ENCODE assay signal across 9 cellular contexts in genomic region chr10:95230677-95231586, GRCh38. TPM values are rescaled to one million over a fixed set of nuclear protein-coding genes. Genes with fewer than 3 reads are reported as not detected.
DNase-seq lines count a peak whose midpoint lies in the region; ATAC-seq, FAIRE-seq and TF ChIP-seq lines count a peak whose summit lies in the region.
"Not testable (repeated sequence)": the region's sequence is repeated elsewhere in the genome, so short reads cannot be mapped to it uniquely, and the experiment has no call there.
"Had no signal": no experiment of that assay in that cellular context is flagged by ENCODE, and none has a peak within 500 bp of the region (broad histone marks: within the 10 kb centered on the region; RNA-seq: fewer than 3 reads in every experiment).

No MANE protein-coding gene starts in this region.

- CTCF ChIA-PET in activated naive CD4-positive, alpha-beta T cell treated with anti-CD3 and anti-CD28 coated beads, Interleukin-2, amount 10 ng/mL, durations not matched to agents 7 days and 5 days (lab: Charles Lee): not testable (repeated sequence)
- CTCF ChIA-PET in endothelial cell of umbilical vein (lab: Charles Lee): interaction anchor here (0.7 to 1.9 kb wide), 3 partner anchors 12 to 133 kb away, joined by 4 to 6 read pairs (median 6); no protein-coding TSS in a partner anchor

- H3K4me2 ChIP-seq in endothelial cell of umbilical vein (ENCODE audit: insufficient read depth, low read length): peak overlapping the region; percentile 20

- not testable (repeated sequence) for H3K9me1 ChIP-seq in endothelial cell of umbilical vein (replicated peaks; ENCODE audit: control insufficient read depth, extremely low read depth, insufficient read depth, low read length)

- H4K20me1 ChIP-seq in endothelial cell of umbilical vein (replicated peaks; ENCODE audit: control insufficient read depth, extremely low read depth, insufficient read depth, low read length): not testable (repeated sequence)

- intact Hi-C loops in endothelial cell of umbilical vein (cut with micrococcal nuclease): loop anchor here (1.0 kb wide), 1 partner anchor 48 kb away; no protein-coding TSS in a partner anchor
- intact Hi-C loops in left lung (cut with DNase I): not testable (repeated sequence)

- H3K4me1 ChIP-seq in endothelial cell of umbilical vein (ENCODE audit: control insufficient read depth, extremely low read depth, insufficient read depth, low read length): peaks cover 14% of the 10 kb centered on the region
- H3K4me1 ChIP-seq in left lung: not testable (repeated sequence)
- peaks cover 11% of the 10 kb centered on the region for H3K4me1 ChIP-seq in stomach smooth muscle (ENCODE audit: control insufficient read depth, insufficient read depth, low read length)

- TSS peak; percentile 64 for BruUV-seq in endothelial cell of umbilical vein (replicated peaks; lab: Mats Ljungman, UMichigan)

- not testable (repeated sequence) for H3K9ac ChIP-seq in endothelial cell of umbilical vein (replicated peaks; ENCODE audit: extremely low read depth, insufficient read depth, low read length)
- peak overlapping the region; percentile 42 to 47 for H3K9ac ChIP-seq in stomach smooth muscle (ENCODE audit: low read length in 2 of 2)

- FAIRE-seq in endothelial cell of umbilical vein (lab: Jason Lieb, UNC): not testable (repeated sequence)

- peak; percentile 64 for DNase-seq in GM10266 (ENCODE audit: extremely low spot score)
- peak in 1 of 3 donors; percentile 10 for DNase-seq in T-helper 17 cell
- DNase-seq in activated naive CD4-positive, alpha-beta T cell treated with anti-CD3 and anti-CD28 coated beads, Interleukin-2, amount 10 ng/mL, durations not matched to agents 7 days and 5 days: peak; percentile 53
- peak; percentile 41 for DNase-seq in endothelial cell of umbilical vein (ENCODE audit: low read depth, low spot score)
- peak in 1 of 2 donors; percentile 84 for DNase-seq in left lung
- not testable (repeated sequence) for DNase-seq in retinal pigment epithelial cell (ENCODE audit: low read depth)

- not testable (repeated sequence) for H3K79me2 ChIP-seq in endothelial cell of umbilical vein (ENCODE audit: control insufficient read depth, insufficient read depth, low read length)

- POLR2A ChIA-PET in endothelial cell of umbilical vein (lab: Charles Lee): not testable (repeated sequence)

- peak overlapping the region; percentile 24 for H2AFZ ChIP-seq in endothelial cell of umbilical vein (ENCODE audit: low read depth, low read length)

- dilution Hi-C loops in endothelial cell of umbilical vein (cut with MboI; ENCODE audit: extremely low pct_ligation_motif_present, low sequenced_read_pairs): not testable (repeated sequence)

- H3K4me1 Mint-ChIP-seq in T-helper 17 cell: not testable (repeated sequence)
- H3K4me1 Mint-ChIP-seq in activated naive CD4-positive, alpha-beta T cell treated with anti-CD3 and anti-CD28 coated beads, Interleukin-2, amount 10 ng/mL, durations not matched to agents 7 days and 5 days: peaks cover 20% of the 10 kb centered on the region

- not testable (repeated sequence) for TF ChIP-seq POLR2A in endothelial cell of umbilical vein (IDR thresholded peaks at IDR 0.05; ENCODE audit: low read depth, low read length)

- H3K36me3 Mint-ChIP-seq in T-helper 17 cell (ENCODE audit: low read depth); activated naive CD4-positive, alpha-beta T cell treated with anti-CD3 and anti-CD28 coated beads, Interleukin-2, amount 10 ng/mL, durations not matched to agents 7 days and 5 days: not testable (repeated sequence)

- peak overlapping the region; percentile 26 for H3K27ac ChIP-seq in endothelial cell of umbilical vein (ENCODE audit: insufficient read depth, low read depth, low read length)
- H3K27ac ChIP-seq in left lung; stomach smooth muscle (ENCODE audit: low read length): not testable (repeated sequence)

- not testable (repeated sequence) for H3K9me3 ChIP-seq in T-helper 17 cell (ENCODE audit: control insufficient read depth, low read length, poor library complexity, severe bottlenecking); endothelial cell of umbilical vein (replicated peaks; ENCODE audit: control insufficient read depth, insufficient read depth, low read length); left lung; stomach smooth muscle (ENCODE audit: control insufficient read depth in 2 of 2, low read length in 2 of 2)

- H3K9me3 Mint-ChIP-seq in activated naive CD4-positive, alpha-beta T cell treated with anti-CD3 and anti-CD28 coated beads, Interleukin-2, amount 10 ng/mL, durations not matched to agents 7 days and 5 days: not testable (repeated sequence)

- H3K36me3 ChIP-seq in endothelial cell of umbilical vein (ENCODE audit: control insufficient read depth in 2 of 2, extremely low read depth in 1 of 2, insufficient read depth in 2 of 2, low read length in 2 of 2); stomach smooth muscle (ENCODE audit: control insufficient read depth in 2 of 2, insufficient read depth in 2 of 2, low read length in 2 of 2): not testable (repeated sequence)
- peaks cover 0 to 30% of the 10 kb centered on the region in 2 donors for H3K36me3 ChIP-seq in left lung

- H3K27me3 ChIP-seq in endothelial cell of umbilical vein (ENCODE audit: control insufficient read depth in 2 of 2, insufficient read depth in 2 of 2, low read length in 2 of 2); left lung; stomach smooth muscle (ENCODE audit: control insufficient read depth in 1 of 2, insufficient read depth in 2 of 2, low read length in 2 of 2): not testable (repeated sequence)

- TF ChIP-seq CTCF in GM10266 (IDR thresholded peaks at IDR 0.05; ENCODE audit: control insufficient read depth, insufficient read depth, low read depth, missing control alignments): peak; percentile 24
- TF ChIP-seq CTCF in endothelial cell of umbilical vein (IDR thresholded peaks at IDR 0.05; ENCODE audit: extremely low read depth in 1 of 2, insufficient read depth in 1 of 2, low read depth in 1 of 2, low read length in 2 of 2); left lung (IDR thresholded peaks at IDR 0.05); retinal pigment epithelial cell (conservative IDR thresholded peaks at IDR 0.05; ENCODE audit: low read depth, low read length): not testable (repeated sequence)

- peak overlapping the region; percentile 76 for H3K4me3 Mint-ChIP-seq in T-helper 17 cell
- peak overlapping the region; percentile 72 for H3K4me3 Mint-ChIP-seq in activated naive CD4-positive, alpha-beta T cell treated with anti-CD3 and anti-CD28 coated beads, Interleukin-2, amount 10 ng/mL, durations not matched to agents 7 days and 5 days

- peaks cover 10% of the 10 kb centered on the region for H3K27me3 Mint-ChIP-seq in T-helper 17 cell
- H3K27me3 Mint-ChIP-seq in activated naive CD4-positive, alpha-beta T cell treated with anti-CD3 and anti-CD28 coated beads, Interleukin-2, amount 10 ng/mL, durations not matched to agents 7 days and 5 days: not testable (repeated sequence)

- peak overlapping the region; percentile 82 for H3K27ac Mint-ChIP-seq in T-helper 17 cell
- H3K27ac Mint-ChIP-seq in activated naive CD4-positive, alpha-beta T cell treated with anti-CD3 and anti-CD28 coated beads, Interleukin-2, amount 10 ng/mL, durations not matched to agents 7 days and 5 days: peak overlapping the region; percentile 40

- H3K4me3 ChIP-seq in endothelial cell of umbilical vein (replicated peaks in 1 of 3; ENCODE audit: insufficient read depth in 1 of 3, low read depth in 1 of 3, low read length in 3 of 3) (peak overlapping the region in 2 of 3 experiments; percentile 6 to 44), left lung (peak overlapping the region; percentile 32 to 40), retinal pigment epithelial cell (ENCODE audit: low read length) (peak overlapping the region; percentile 33), stomach smooth muscle (ENCODE audit: low read length in 2 of 2) (peak overlapping the region; percentile 57 to 77)

- ATAC-seq in HG02885 (IDR thresholded peaks at IDR 0.05; ENCODE audit: poor library complexity, unreplicated experiment) (peak; percentile 74), T-helper 17 cell (peak; percentile 65), left lung (peak; percentile 69)

RNA-seq across cellular contexts. Expression of gene ACSM6, which starts 36.9 kb away (rescaled TPM):
- total RNA-seq in T-helper 17 cell (not detected), endothelial cell of umbilical vein (not detected in 2 replicates), left lung (not detected)
- not detected in 2 replicates for polyA plus RNA-seq in endothelial cell of umbilical vein
- polyA plus RNA-seq in endothelial cell of umbilical vein (2011; cell fraction: cytosol; rRNA removed): not detected in 2 replicates
- not detected in 2 replicates for polyA plus RNA-seq in endothelial cell of umbilical vein (2011; cell fraction: nucleus; rRNA removed)
- polyA plus RNA-seq in endothelial cell of umbilical vein (2012): not detected in 2 replicates
- polyA minus RNA-seq in endothelial cell of umbilical vein: not detected in 2 replicates
- polyA minus RNA-seq in endothelial cell of umbilical vein (2011; cell fraction: cytosol; rRNA and poly(A)+ RNA removed): not detected
- not detected in 2 replicates for polyA minus RNA-seq in endothelial cell of umbilical vein (2011; cell fraction: nucleus; rRNA and poly(A)+ RNA removed)
- total RNA-seq: T-helper 2 cell treated with Interferon-gamma antibody and Interleukin-4, amounts not matched to agents 100 ng/mL and 5 ng/mL, for 36 hours had no signal

RNA-seq across cellular contexts. Expression of gene PDLIM1, which starts 59.9 kb away (rescaled TPM):
- total RNA-seq in T-helper 17 cell (10 to 100 TPM in 1 of 2 donors, 1 to 10 TPM in 1; 8.3 to 44.4 TPM), endothelial cell of umbilical vein (70.4 and 122 TPM in 2 replicates), left lung (100 to 1,000 TPM; 176 to 268 TPM)
- polyA plus RNA-seq in endothelial cell of umbilical vein: 84.8 and 91.1 TPM in 2 replicates
- 102 and 105 TPM in 2 replicates for polyA plus RNA-seq in endothelial cell of umbilical vein (2011; cell fraction: cytosol; rRNA removed)
- 49.1 and 58.9 TPM in 2 replicates for polyA plus RNA-seq in endothelial cell of umbilical vein (2011; cell fraction: nucleus; rRNA removed)
- polyA plus RNA-seq in endothelial cell of umbilical vein (2012): 192 and 244 TPM in 2 replicates
- 67.0 and 86.1 TPM in 2 replicates for polyA minus RNA-seq in endothelial cell of umbilical vein
- 12.6 TPM for polyA minus RNA-seq in endothelial cell of umbilical vein (2011; cell fraction: cytosol; rRNA and poly(A)+ RNA removed)
- 32.6 and 32.8 TPM in 2 replicates for polyA minus RNA-seq in endothelial cell of umbilical vein (2011; cell fraction: nucleus; rRNA and poly(A)+ RNA removed)
